Comparison of ENCODE assay signal across 18 cellular contexts in genomic region chr7:126940723-126941307, GRCh38.
DNase-seq lines count a peak whose midpoint lies in the region; ATAC-seq and TF ChIP-seq lines count a peak whose summit lies in the region.
"Had no signal": no experiment of that assay in that cellular context is flagged by ENCODE, and none has a peak within 500 bp of the region (broad histone marks: within the 10 kb centered on the region; RNA-seq: fewer than 3 reads in every experiment).

No MANE protein-coding gene starts in this region.

- no peaks in the 10 kb centered on the region for H3K9me2 ChIP-seq in hepatocyte (replicated peaks; ENCODE audit: insufficient read depth)

- H3K4me2 ChIP-seq in hepatocyte: no peak overlapping the region
- no peak overlapping the region for H3K4me2 ChIP-seq in mesenchymal stem cell (ENCODE audit: low read length, poor library complexity, severe bottlenecking)

- no peak overlapping the region for H3K23ac ChIP-seq in mesenchymal stem cell (ENCODE audit: low read length in 2 of 2)

- H4K91ac ChIP-seq in mesenchymal stem cell (ENCODE audit: low read length): no peak overlapping the region

- H3K9ac ChIP-seq in mesenchymal stem cell (ENCODE audit: low read length): no peak overlapping the region

- H3K9me3 Mint-ChIP-seq in stimulated activated effector memory CD8-positive, alpha-beta T cell treated with anti-CD3 and anti-CD28 coated beads, Interleukin-12 subunit alpha, Interleukin-12 subunit beta, amount 100 ng/mL, for 72 hours: peaks cover 2% of the 10 kb centered on the region

- H3K4me1 Mint-ChIP-seq in stimulated activated effector memory CD8-positive, alpha-beta T cell treated with anti-CD3 and anti-CD28 coated beads, Interleukin-12 subunit alpha, Interleukin-12 subunit beta, amount 100 ng/mL, for 72 hours: no peaks in the 10 kb centered on the region
- H3K4me1 Mint-ChIP-seq: CD4-positive, CD25-positive, alpha-beta regulatory T cell had no signal

- DNase-seq in Caki2 (ENCODE audit: low read depth) (peak; percentile 60), M059J (ENCODE audit: low read depth) (peak; percentile 8), hepatocyte (ENCODE audit: low spot score) (peak; percentile 18), NCI-H524 (lab: John Stamatoyannopoulos, UW) (no peak), mucosa of descending colon (no peak), mesenchymal stem cell (no peak)
- no peak for DNase-seq in stimulated activated effector memory CD8-positive, alpha-beta T cell treated with anti-CD3 and anti-CD28 coated beads, Interleukin-12 subunit alpha, Interleukin-12 subunit beta, amount 100 ng/mL, for 72 hours (ENCODE audit: low spot score in 2 of 2)
- DNase-seq: CD4-positive, CD25-positive, alpha-beta regulatory T cell; KG1; MM.1S; NCI-H1105; NCI-H187 treated with DMSO at 0.1 percent for 48 hours; NCI-H2171 treated with DMSO at 0.1 percent for 48 hours; NCI-H510A treated with DMSO at 0.1 percent for 48 hours; SHP77 treated with DMSO at 0.1 percent for 48 hours had no signal

- intact Hi-C loops in mucosa of descending colon (cut with DNase I, micrococcal nuclease): no loop called here

- no peak overlapping the region for H3K4ac ChIP-seq in mesenchymal stem cell (ENCODE audit: low read depth in 1 of 2, low read length in 2 of 2)

- H2AFZ ChIP-seq in hepatocyte (no peak overlapping the region), mesenchymal stem cell (ENCODE audit: low read depth, low read length) (no peak overlapping the region)

- H2BK5ac ChIP-seq in mesenchymal stem cell (ENCODE audit: low read depth, low read length, poor library complexity, severe bottlenecking): no peak overlapping the region

- peak; percentile 35 for ATAC-seq in GM19025 (IDR thresholded peaks at IDR 0.05; ENCODE audit: low read depth, unreplicated experiment)
- no peak for ATAC-seq in mucosa of descending colon
- no peak for ATAC-seq in stimulated activated effector memory CD8-positive, alpha-beta T cell treated with anti-CD3 and anti-CD28 coated beads, Interleukin-12 subunit alpha, Interleukin-12 subunit beta, amount 100 ng/mL, for 72 hours

- WGBS in hepatocyte (ENCODE audit: low lambda C conversion rate, missing lambda C conversion rate): 72% methylated on average over 4 of the region's 4 CpGs
- WGBS in mesenchymal stem cell: 56% methylated on average over 4 of the region's 4 CpGs

- H4K8ac ChIP-seq in mesenchymal stem cell (ENCODE audit: low read length): no peak overlapping the region

- no peak for TF ChIP-seq CTCF in hepatocyte (IDR thresholded peaks at IDR 0.05; ENCODE audit: poor library complexity)
- no peak for TF ChIP-seq CTCF in mucosa of descending colon (IDR thresholded peaks at IDR 0.05)

- in situ Hi-C loops in Caki2 (cut with HindIII; ENCODE audit: low pct_unique_long_range_greater_than_20kb, low sequenced_read_pairs): no loop called here

- no peak overlapping the region for H2BK120ac ChIP-seq in mesenchymal stem cell (ENCODE audit: low read depth, low read length)

- H2BK15ac ChIP-seq in mesenchymal stem cell (ENCODE audit: low read depth, poor library complexity, severe bottlenecking): no peak overlapping the region

- H3K4me3 Mint-ChIP-seq in stimulated activated effector memory CD8-positive, alpha-beta T cell treated with anti-CD3 and anti-CD28 coated beads, Interleukin-12 subunit alpha, Interleukin-12 subunit beta, amount 100 ng/mL, for 72 hours: no peak overlapping the region
- H3K4me3 Mint-ChIP-seq: CD4-positive, CD25-positive, alpha-beta regulatory T cell had no signal

- H3K9me3 ChIP-seq in hepatocyte (ENCODE audit: low read depth): no peaks in the 10 kb centered on the region
- no peaks in the 10 kb centered on the region for H3K9me3 ChIP-seq in mucosa of descending colon
- no peaks in the 10 kb centered on the region for H3K9me3 ChIP-seq in mesenchymal stem cell (ENCODE audit: control insufficient read depth, low read length)
- H3K9me3 ChIP-seq: HAP-1 had no signal

- H4K20me1 ChIP-seq in hepatocyte (ENCODE audit: insufficient read depth, poor library complexity, severe bottlenecking): no peaks in the 10 kb centered on the region

- no peak overlapping the region for H3K18ac ChIP-seq in mesenchymal stem cell (ENCODE audit: low read depth in 1 of 2, low read length in 2 of 2)

- no peak overlapping the region for H2BK12ac ChIP-seq in mesenchymal stem cell (ENCODE audit: low read length in 2 of 2)

- no peak overlapping the region for H3K14ac ChIP-seq in mesenchymal stem cell (ENCODE audit: low read length in 2 of 2)

- H3K27me3 ChIP-seq in hepatocyte (no peaks in the 10 kb centered on the region), mesenchymal stem cell (ENCODE audit: control insufficient read depth in 1 of 2, insufficient read depth in 1 of 2, low read length in 2 of 2) (no peaks in the 10 kb centered on the region)

- no peaks in the 10 kb centered on the region for H3K36me3 ChIP-seq in hepatocyte (replicated peaks; ENCODE audit: insufficient read depth, low read depth)
- no peaks in the 10 kb centered on the region for H3K36me3 ChIP-seq in mucosa of descending colon (ENCODE audit: low read depth)
- no peaks in the 10 kb centered on the region for H3K36me3 ChIP-seq in mesenchymal stem cell (ENCODE audit: control insufficient read depth in 1 of 2, insufficient read depth in 2 of 2, low read depth in 1 of 2, low read length in 2 of 2)
- H3K36me3 ChIP-seq: HAP-1 had no signal

- H3K27ac ChIP-seq in hepatocyte (no peak overlapping the region), mesenchymal stem cell (ENCODE audit: low read length, poor library complexity, severe bottlenecking) (no peak overlapping the region)
- H3K27ac ChIP-seq: HL-60 had no signal

- H3K36me3 Mint-ChIP-seq in stimulated activated effector memory CD8-positive, alpha-beta T cell treated with anti-CD3 and anti-CD28 coated beads, Interleukin-12 subunit alpha, Interleukin-12 subunit beta, amount 100 ng/mL, for 72 hours: no peaks in the 10 kb centered on the region
- H3K36me3 Mint-ChIP-seq: CD4-positive, CD25-positive, alpha-beta regulatory T cell had no signal

- no peak overlapping the region for H3K4me3 ChIP-seq in hepatocyte
- H3K4me3 ChIP-seq in mucosa of descending colon: no peak overlapping the region
- no peak overlapping the region for H3K4me3 ChIP-seq in mesenchymal stem cell (ENCODE audit: insufficient read depth in 1 of 2, low read depth in 1 of 2, low read length in 2 of 2)
- H3K4me3 ChIP-seq: HAP-1 had no signal

- no peak overlapping the region for H2AK5ac ChIP-seq in mesenchymal stem cell (ENCODE audit: low read length, severe bottlenecking)

- no peaks in the 10 kb centered on the region for H3K79me1 ChIP-seq in mesenchymal stem cell (replicated peaks; ENCODE audit: low read length, poor library complexity, severe bottlenecking)

- H3K4me1 ChIP-seq in hepatocyte (ENCODE audit: insufficient read depth) (no peaks in the 10 kb centered on the region), mucosa of descending colon (ENCODE audit: low read depth) (no peaks in the 10 kb centered on the region), mesenchymal stem cell (ENCODE audit: control insufficient read depth, insufficient read depth, low read depth, low read length) (no peaks in the 10 kb centered on the region)
- H3K4me1 ChIP-seq: HAP-1 had no signal

- no peak overlapping the region for H3K27ac Mint-ChIP-seq in stimulated activated effector memory CD8-positive, alpha-beta T cell treated with anti-CD3 and anti-CD28 coated beads, Interleukin-12 subunit alpha, Interleukin-12 subunit beta, amount 100 ng/mL, for 72 hours
- H3K27ac Mint-ChIP-seq: CD4-positive, CD25-positive, alpha-beta regulatory T cell had no signal

- no peaks in the 10 kb centered on the region for H3K79me2 ChIP-seq in hepatocyte

Comparison
In these comparisons a context has a peak if more than half of its experiments do, and no peak if none do; other contexts are left out.
1. DNase-seq: peak in Caki2 (single experiment), M059J (single experiment) and hepatocyte (single experiment); none in NCI-H524 (0 of 2), mucosa of descending colon (0 of 3), mesenchymal stem cell (single experiment) and stimulated activated effector memory CD8-positive, alpha-beta T cell treated with anti-CD3 and anti-CD28 coated beads, Interleukin-12 subunit alpha, Interleukin-12 subunit beta, amount 100 ng/mL, for 72 hours (0 of 2).